In the genomic region with DNA sequence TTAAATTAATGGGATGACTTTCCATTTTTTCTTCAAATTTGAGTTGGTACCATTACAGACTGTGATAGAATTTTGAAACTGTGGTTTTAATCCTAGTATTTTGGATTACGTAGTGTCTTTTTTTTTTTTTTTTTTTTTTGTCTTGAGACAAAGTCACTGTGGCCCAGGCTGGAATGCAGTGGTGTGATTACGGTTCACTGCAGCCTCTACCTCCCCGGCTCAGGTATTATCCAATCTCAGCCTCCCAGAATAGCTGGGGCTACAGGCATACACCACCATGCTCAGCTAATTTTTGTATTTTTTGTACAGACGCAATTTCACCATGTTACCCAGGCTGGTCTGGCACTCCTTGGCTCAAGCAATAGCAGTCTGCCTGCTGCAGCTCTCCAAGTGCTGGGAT, we compare ENCODE assay signal across 1 cellular context.
TF ChIP-seq lines count a peak whose summit lies in the region.

No MANE protein-coding gene starts in this region.

TF ChIP-seq in GM23338, 12 proteins besides CTCF, POLR2A, EP300 and RAD21 (continued from another document):
- TF ChIP-seq, protein P1, sequence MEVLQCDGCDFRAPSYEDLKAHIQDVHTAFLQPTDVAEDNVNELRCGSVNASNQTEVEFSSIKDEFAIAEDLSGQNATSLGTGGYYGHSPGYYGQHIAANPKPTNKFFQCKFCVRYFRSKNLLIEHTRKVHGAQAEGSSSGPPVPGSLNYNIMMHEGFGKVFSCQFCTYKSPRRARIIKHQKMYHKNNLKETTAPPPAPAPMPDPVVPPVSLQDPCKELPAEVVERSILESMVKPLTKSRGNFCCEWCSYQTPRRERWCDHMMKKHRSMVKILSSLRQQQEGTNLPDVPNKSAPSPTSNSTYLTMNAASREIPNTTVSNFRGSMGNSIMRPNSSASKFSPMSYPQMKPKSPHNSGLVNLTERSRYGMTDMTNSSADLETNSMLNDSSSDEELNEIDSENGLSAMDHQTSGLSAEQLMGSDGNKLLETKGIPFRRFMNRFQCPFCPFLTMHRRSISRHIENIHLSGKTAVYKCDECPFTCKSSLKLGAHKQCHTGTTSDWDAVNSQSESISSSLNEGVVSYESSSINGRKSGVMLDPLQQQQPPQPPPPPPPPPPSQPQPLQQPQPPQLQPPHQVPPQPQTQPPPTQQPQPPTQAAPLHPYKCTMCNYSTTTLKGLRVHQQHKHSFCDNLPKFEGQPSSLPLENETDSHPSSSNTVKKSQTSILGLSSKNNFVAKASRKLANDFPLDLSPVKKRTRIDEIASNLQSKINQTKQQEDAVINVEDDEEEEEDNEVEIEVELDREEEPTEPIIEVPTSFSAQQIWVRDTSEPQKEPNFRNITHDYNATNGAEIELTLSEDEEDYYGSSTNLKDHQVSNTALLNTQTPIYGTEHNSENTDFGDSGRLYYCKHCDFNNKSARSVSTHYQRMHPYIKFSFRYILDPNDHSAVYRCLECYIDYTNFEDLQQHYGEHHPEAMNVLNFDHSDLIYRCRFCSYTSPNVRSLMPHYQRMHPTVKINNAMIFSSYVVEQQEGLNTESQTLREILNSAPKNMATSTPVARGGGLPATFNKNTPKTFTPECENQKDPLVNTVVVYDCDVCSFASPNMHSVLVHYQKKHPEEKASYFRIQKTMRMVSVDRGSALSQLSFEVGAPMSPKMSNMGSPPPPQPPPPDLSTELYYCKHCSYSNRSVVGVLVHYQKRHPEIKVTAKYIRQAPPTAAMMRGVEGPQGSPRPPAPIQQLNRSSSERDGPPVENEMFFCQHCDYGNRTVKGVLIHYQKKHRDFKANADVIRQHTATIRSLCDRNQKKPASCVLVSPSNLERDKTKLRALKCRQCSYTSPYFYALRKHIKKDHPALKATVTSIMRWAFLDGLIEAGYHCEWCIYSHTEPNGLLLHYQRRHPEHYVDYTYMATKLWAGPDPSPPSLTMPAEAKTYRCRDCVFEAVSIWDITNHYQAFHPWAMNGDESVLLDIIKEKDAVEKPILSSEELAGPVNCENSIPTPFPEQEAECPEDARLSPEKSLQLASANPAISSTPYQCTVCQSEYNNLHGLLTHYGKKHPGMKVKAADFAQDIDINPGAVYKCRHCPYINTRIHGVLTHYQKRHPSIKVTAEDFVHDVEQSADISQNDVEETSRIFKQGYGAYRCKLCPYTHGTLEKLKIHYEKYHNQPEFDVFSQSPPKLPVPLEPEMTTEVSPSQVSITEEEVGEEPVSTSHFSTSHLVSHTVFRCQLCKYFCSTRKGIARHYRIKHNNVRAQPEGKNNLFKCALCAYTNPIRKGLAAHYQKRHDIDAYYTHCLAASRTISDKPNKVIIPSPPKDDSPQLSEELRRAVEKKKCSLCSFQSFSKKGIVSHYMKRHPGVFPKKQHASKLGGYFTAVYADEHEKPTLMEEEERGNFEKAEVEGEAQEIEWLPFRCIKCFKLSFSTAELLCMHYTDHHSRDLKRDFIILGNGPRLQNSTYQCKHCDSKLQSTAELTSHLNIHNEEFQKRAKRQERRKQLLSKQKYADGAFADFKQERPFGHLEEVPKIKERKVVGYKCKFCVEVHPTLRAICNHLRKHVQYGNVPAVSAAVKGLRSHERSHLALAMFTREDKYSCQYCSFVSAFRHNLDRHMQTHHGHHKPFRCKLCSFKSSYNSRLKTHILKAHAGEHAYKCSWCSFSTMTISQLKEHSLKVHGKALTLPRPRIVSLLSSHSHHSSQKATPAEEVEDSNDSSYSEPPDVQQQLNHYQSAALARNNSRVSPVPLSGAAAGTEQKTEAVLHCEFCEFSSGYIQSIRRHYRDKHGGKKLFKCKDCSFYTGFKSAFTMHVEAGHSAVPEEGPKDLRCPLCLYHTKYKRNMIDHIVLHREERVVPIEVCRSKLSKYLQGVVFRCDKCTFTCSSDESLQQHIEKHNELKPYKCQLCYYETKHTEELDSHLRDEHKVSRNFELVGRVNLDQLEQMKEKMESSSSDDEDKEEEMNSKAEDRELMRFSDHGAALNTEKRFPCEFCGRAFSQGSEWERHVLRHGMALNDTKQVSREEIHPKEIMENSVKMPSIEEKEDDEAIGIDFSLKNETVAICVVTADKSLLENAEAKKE (CRISPR knock-in tag; IDR thresholded peaks at IDR 0.05): no peak
- TF ChIP-seq ZNF331 (CRISPR knock-in tag; IDR thresholded peaks at IDR 0.05; ENCODE audit: low read depth): no peak
- no peak for TF ChIP-seq JUNB (IDR thresholded peaks at IDR 0.05; ENCODE audit: unreplicated experiment)
TF ChIP-seq in GM23338: peak in this region for 0.
